Comparison of ENCODE assay signal across 10 cellular contexts in the genomic region with DNA sequence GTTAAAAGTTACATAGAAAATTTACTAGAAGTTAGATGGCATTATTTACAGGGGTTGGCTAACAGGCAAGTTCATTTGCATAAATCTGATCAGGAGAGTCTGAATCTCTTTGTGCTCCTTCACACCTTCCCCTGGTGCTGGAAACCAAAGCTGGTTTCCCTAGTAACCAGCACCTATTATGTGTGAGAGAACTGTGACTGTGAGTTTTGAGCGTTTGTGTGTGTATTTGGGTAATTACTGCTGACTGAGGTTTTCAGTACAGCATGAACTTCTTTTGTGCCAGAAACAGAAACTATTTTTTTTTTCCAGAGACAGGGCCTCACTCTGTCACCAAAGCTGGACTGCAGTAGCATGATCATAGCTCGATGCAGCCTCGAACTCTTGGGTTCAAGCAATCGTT. TPM values are rescaled to one million over a fixed set of nuclear protein-coding genes. Genes with fewer than 3 reads are reported as not detected.
DNase-seq lines count a peak whose midpoint lies in the region; ATAC-seq, FAIRE-seq and TF ChIP-seq lines count a peak whose summit lies in the region.
"Had no signal": no experiment of that assay in that cellular context is flagged by ENCODE, and none has a peak within 500 bp of the region (broad histone marks: within the 10 kb centered on the region; RNA-seq: fewer than 3 reads in every experiment).

No MANE protein-coding gene starts in this region.

- H3K4me1 ChIP-seq in HepG2 (ENCODE audit: insufficient read depth, low read length) (peaks cover 11% of the 10 kb centered on the region), ascending aorta (peaks cover 3 to 23% of the 10 kb centered on the region in 2 donors)
- H3K4me1 ChIP-seq in effector memory CD4-positive, alpha-beta T cell (ENCODE audit: control insufficient read depth, insufficient read depth, low read length, poor library complexity, severe bottlenecking), result no peaks in the 10 kb centered on the region

- in situ Hi-C loops in HepG2 (cut with HindIII; ENCODE audit: extremely low pct_ligation_motif_present, low pct_unique_long_range_greater_than_20kb), result no loop called here

- TF ChIP-seq CTCF in HepG2 (CRISPR knock-in tag; IDR thresholded peaks at IDR 0.05) (no peak), ascending aorta (IDR thresholded peaks at IDR 0.05) (no peak)

- intact Hi-C loops in HepG2 (cut with micrococcal nuclease; ENCODE audit: unreplicated experiment) (no loop called here), ascending aorta (cut with DNase I) (no loop called here)

- no TSS peak for BruUV-seq in HepG2 (replicated peaks; lab: Mats Ljungman, UMichigan)

- CTCF ChIA-PET in HepG2 (lab: Yijun Ruan, JAX; ENCODE audit: low intra/inter-chr PET ratio, low total read pairs), result no interaction called here

- FAIRE-seq in HepG2 (lab: Jason Lieb, UNC), result no peak

- H3K4me3 ChIP-seq in HepG2 (replicated peaks in 1 of 3; ENCODE audit: insufficient read depth in 1 of 3, low read depth in 2 of 3, low read length in 3 of 3), result no peak overlapping the region
- H3K4me3 ChIP-seq in effector memory CD4-positive, alpha-beta T cell (ENCODE audit: insufficient read depth, low read depth, low read length, poor library complexity, severe bottlenecking), result no peak overlapping the region
- no peak overlapping the region for H3K4me3 ChIP-seq in ascending aorta
- H3K4me3 ChIP-seq: cardiac muscle cell had no signal

- no peak overlapping the region for H3K4me2 ChIP-seq in HepG2 (ENCODE audit: low read depth, low read length)

- WGBS in HepG2 (ENCODE audit: low lambda C conversion rate), result 27% methylated on average over 4 of the region's 4 CpGs

- no peak for TF ChIP-seq EP300 in HepG2 (IDR thresholded peaks at IDR 0.05; ENCODE audit: low read depth in 2 of 2, low read length in 2 of 2)
- no peak for TF ChIP-seq EP300 in HepG2 (CRISPR knock-in tag; IDR thresholded peaks at IDR 0.05; ENCODE audit: borderline replicate concordance)

- no peaks in the 10 kb centered on the region for H4K20me1 ChIP-seq in HepG2 (ENCODE audit: insufficient read depth, low read length)

- H3K27me3 ChIP-seq in HepG2 (ENCODE audit: control insufficient read depth in 1 of 2, insufficient read depth in 2 of 2, low read length in 2 of 2) (no peaks in the 10 kb centered on the region), ascending aorta (no peaks in the 10 kb centered on the region)
- no peaks in the 10 kb centered on the region for H3K27me3 ChIP-seq in effector memory CD4-positive, alpha-beta T cell (replicated peaks; ENCODE audit: control insufficient read depth, insufficient read depth, low read length, poor library complexity, severe bottlenecking)
- H3K27me3 ChIP-seq: cardiac muscle cell had no signal

- TF ChIP-seq POLR2A in HepG2 (IDR thresholded peaks at IDR 0.05; ENCODE audit: insufficient read depth in 1 of 2, low read depth in 2 of 2, low read length in 2 of 2), result no peak

- no peak for TF ChIP-seq RAD21 in HepG2 (CRISPR knock-in tag; IDR thresholded peaks at IDR 0.05)

- H3K9me3 ChIP-seq in HepG2 (ENCODE audit: low read length), result no peaks in the 10 kb centered on the region
- H3K9me3 ChIP-seq in effector memory CD4-positive, alpha-beta T cell (ENCODE audit: control insufficient read depth, low read length), result no peaks in the 10 kb centered on the region
- H3K9me3 ChIP-seq in ascending aorta, result no peaks in the 10 kb centered on the region

- H3K27ac ChIP-seq in HepG2 (ENCODE audit: extremely low read length, insufficient read depth, low read length) (no peak overlapping the region), ascending aorta (peak overlapping the region in 1 of 2 donors; percentile 22)
- H3K27ac ChIP-seq in effector memory CD4-positive, alpha-beta T cell (ENCODE audit: insufficient read depth, low read length, poor library complexity, severe bottlenecking), result no peak overlapping the region
- H3K27ac ChIP-seq: cardiac muscle cell had no signal

- H3K9ac ChIP-seq in HepG2 (ENCODE audit: insufficient read depth, low read depth, low read length), result no peak overlapping the region

- no peaks in the 10 kb centered on the region for H3K79me2 ChIP-seq in HepG2 (ENCODE audit: insufficient read depth, low read length)

- ATAC-seq in GM18502 (IDR thresholded peaks at IDR 0.05; ENCODE audit: poor library complexity, unreplicated experiment) (peak; percentile 80), GM21423 (IDR thresholded peaks at IDR 0.05; ENCODE audit: unreplicated experiment) (peak; percentile 83), HG03521 (IDR thresholded peaks at IDR 0.05; ENCODE audit: unreplicated experiment) (peak; percentile 77), HepG2 (no peak)
- ATAC-seq: PC-3 had no signal

- H3K36me3 ChIP-seq in HepG2 (replicated peaks in 1 of 2; ENCODE audit: control insufficient read depth in 1 of 2, insufficient read depth in 2 of 2, low read length in 2 of 2), result no peaks in the 10 kb centered on the region
- no peaks in the 10 kb centered on the region for H3K36me3 ChIP-seq in effector memory CD4-positive, alpha-beta T cell (ENCODE audit: control insufficient read depth, insufficient read depth, low read length)
- no peaks in the 10 kb centered on the region for H3K36me3 ChIP-seq in ascending aorta
- H3K36me3 ChIP-seq: cardiac muscle cell had no signal

- no peak for DNase-seq in HepG2 (ENCODE audit: low spot score)
- DNase-seq in islet precursor cell, result no peak
- no peak for DNase-seq in effector memory CD4-positive, alpha-beta T cell
- no peak for DNase-seq in ascending aorta (ENCODE audit: low spot score in 2 of 2)
- DNase-seq in mesenteric fat pad (ENCODE audit: low spot score), result no peak
- DNase-seq: PC-3 had no signal

- no peak overlapping the region for H2AFZ ChIP-seq in HepG2 (ENCODE audit: low read length)

- POLR2A ChIA-PET in HepG2 (lab: Yijun Ruan, JAX), result interaction anchor here (1.6 kb wide), 1 partner anchor 16 kb away, joined by 3 read pairs; no protein-coding TSS in a partner anchor

RNA-seq across cellular contexts. Expression of gene IFIT1B, which starts 10.3 kb away (rescaled TPM):
- total RNA-seq in HepG2 (2016; rRNA removed; fragmentation: Illumina TruSeq; extraction: Trizol), result not detected in 2 replicates
- total RNA-seq in HepG2 (2016; cell fraction: cytosol; rRNA removed; fragmentation: Illumina TruSeq; extraction: Trizol; ENCODE audit: low read depth), result not detected in 2 replicates
- total RNA-seq in HepG2 (2016; cell fraction: insoluble cytoplasmic fraction; rRNA removed; fragmentation: Illumina TruSeq; extraction: Trizol), result not detected in 2 replicates
- not detected in 2 replicates for total RNA-seq in HepG2 (2016; cell fraction: membrane; rRNA removed; fragmentation: Illumina TruSeq; extraction: Trizol)
- total RNA-seq in HepG2 (2016; cell fraction: nucleus; rRNA removed; fragmentation: Illumina TruSeq; extraction: Trizol), result not detected in 2 replicates
- not detected in 2 replicates for polyA plus RNA-seq in HepG2 (2011; rRNA removed)
- not detected in 2 replicates for polyA plus RNA-seq in HepG2 (2011; cell fraction: cytosol; rRNA removed)
- polyA plus RNA-seq in HepG2 (2011; cell fraction: nucleus; rRNA removed), result not detected in 2 replicates
- polyA plus RNA-seq in HepG2 (2012), result not detected in 2 replicates
- polyA plus RNA-seq in HepG2 (2016; cell fraction: cytosol; fragmentation: Illumina TruSeq; extraction: Trizol; ENCODE audit: low read depth), result not detected in 2 replicates
- not detected in 2 replicates for polyA plus RNA-seq in HepG2 (2016; cell fraction: insoluble cytoplasmic fraction; fragmentation: Illumina TruSeq; extraction: Trizol; ENCODE audit: low read depth)
- not detected in 2 replicates for polyA plus RNA-seq in HepG2 (2016; cell fraction: membrane; fragmentation: Illumina TruSeq; extraction: Trizol; ENCODE audit: low read depth)
- polyA plus RNA-seq in HepG2 (2016; cell fraction: nucleus; fragmentation: Illumina TruSeq; extraction: Trizol; ENCODE audit: insufficient read depth, low read depth), result not detected in 2 replicates
- not detected in 2 replicates for polyA minus RNA-seq in HepG2 (2011; rRNA and poly(A)+ RNA removed; ENCODE audit: low replicate concordance)
- polyA minus RNA-seq in HepG2 (2011; cell fraction: cytosol; rRNA and poly(A)+ RNA removed), result not detected in 2 replicates
- not detected in 2 replicates for polyA minus RNA-seq in HepG2 (2011; cell fraction: nucleus; rRNA and poly(A)+ RNA removed)
- total RNA-seq in ascending aorta, result not detected
- not detected for total RNA-seq in mesenteric fat pad
- total RNA-seq: cardiac muscle cell, PC-3 had no signal

RNA-seq across cellular contexts. Expression of gene IFIT1, which starts 24.9 kb away (rescaled TPM):
- 5.5 and 7.5 TPM in 2 replicates for total RNA-seq in HepG2 (2016; rRNA removed; fragmentation: Illumina TruSeq; extraction: Trizol)
- total RNA-seq in HepG2 (2016; cell fraction: cytosol; rRNA removed; fragmentation: Illumina TruSeq; extraction: Trizol; ENCODE audit: low read depth), result 1.0 and 1.2 TPM in 2 replicates
- total RNA-seq in HepG2 (2016; cell fraction: insoluble cytoplasmic fraction; rRNA removed; fragmentation: Illumina TruSeq; extraction: Trizol), result 5.3 and 6.9 TPM in 2 replicates
- total RNA-seq in HepG2 (2016; cell fraction: membrane; rRNA removed; fragmentation: Illumina TruSeq; extraction: Trizol), result 1.8 and 2.7 TPM in 2 replicates
- 1.7 and 2.9 TPM in 2 replicates for total RNA-seq in HepG2 (2016; cell fraction: nucleus; rRNA removed; fragmentation: Illumina TruSeq; extraction: Trizol)
- 1.2 and 1.5 TPM in 2 replicates for polyA plus RNA-seq in HepG2 (2011; rRNA removed)
- 0.64 and 1.2 TPM in 2 replicates for polyA plus RNA-seq in HepG2 (2011; cell fraction: cytosol; rRNA removed)
- polyA plus RNA-seq in HepG2 (2011; cell fraction: nucleus; rRNA removed), result 0.21 and 0.61 TPM in 2 replicates
- 1.6 and 3.8 TPM in 2 replicates for polyA plus RNA-seq in HepG2 (2012)
- 0.47 and 0.49 TPM in 2 replicates for polyA plus RNA-seq in HepG2 (2016; cell fraction: cytosol; fragmentation: Illumina TruSeq; extraction: Trizol; ENCODE audit: low read depth)
- 6.6 and 7.5 TPM in 2 replicates for polyA plus RNA-seq in HepG2 (2016; cell fraction: insoluble cytoplasmic fraction; fragmentation: Illumina TruSeq; extraction: Trizol; ENCODE audit: low read depth)
- polyA plus RNA-seq in HepG2 (2016; cell fraction: membrane; fragmentation: Illumina TruSeq; extraction: Trizol; ENCODE audit: low read depth), result 0.80 and 0.81 TPM in 2 replicates
- polyA plus RNA-seq in HepG2 (2016; cell fraction: nucleus; fragmentation: Illumina TruSeq; extraction: Trizol; ENCODE audit: insufficient read depth, low read depth), result 2.6 and 2.9 TPM in 2 replicates
- polyA minus RNA-seq in HepG2 (2011; rRNA and poly(A)+ RNA removed; ENCODE audit: low replicate concordance), result 0.12 and 1.4 TPM in 2 replicates
- polyA minus RNA-seq in HepG2 (2011; cell fraction: cytosol; rRNA and poly(A)+ RNA removed), result 0.79 and 1.1 TPM in 2 replicates
- polyA minus RNA-seq in HepG2 (2011; cell fraction: nucleus; rRNA and poly(A)+ RNA removed), result 0.64 and 1.4 TPM in 2 replicates
- total RNA-seq in ascending aorta, result 28.5 TPM
- 14.5 TPM for total RNA-seq in mesenteric fat pad

RNA-seq across cellular contexts. Expression of gene IFIT3, which starts 39.7 kb away (rescaled TPM):
- total RNA-seq in HepG2 (2016; rRNA removed; fragmentation: Illumina TruSeq; extraction: Trizol) (3.1 and 4.3 TPM in 2 replicates), ascending aorta (1.9 TPM), mesenteric fat pad (24.2 TPM)
- total RNA-seq in HepG2 (2016; cell fraction: cytosol; rRNA removed; fragmentation: Illumina TruSeq; extraction: Trizol; ENCODE audit: low read depth), result 0.71 TPM in 2 replicates
- 3.0 and 4.6 TPM in 2 replicates for total RNA-seq in HepG2 (2016; cell fraction: insoluble cytoplasmic fraction; rRNA removed; fragmentation: Illumina TruSeq; extraction: Trizol)
- 1.6 and 1.7 TPM in 2 replicates for total RNA-seq in HepG2 (2016; cell fraction: membrane; rRNA removed; fragmentation: Illumina TruSeq; extraction: Trizol)
- 1.6 TPM in 2 replicates for total RNA-seq in HepG2 (2016; cell fraction: nucleus; rRNA removed; fragmentation: Illumina TruSeq; extraction: Trizol)
- 0.48 and 0.56 TPM in 2 replicates for polyA plus RNA-seq in HepG2 (2011; rRNA removed)
- polyA plus RNA-seq in HepG2 (2011; cell fraction: cytosol; rRNA removed), result 0.40 and 0.67 TPM in 2 replicates
- 0.07 and 0.08 TPM in 2 replicates for polyA plus RNA-seq in HepG2 (2011; cell fraction: nucleus; rRNA removed)
- 1.1 and 1.5 TPM in 2 replicates for polyA plus RNA-seq in HepG2 (2012)
- polyA plus RNA-seq in HepG2 (2016; cell fraction: cytosol; fragmentation: Illumina TruSeq; extraction: Trizol; ENCODE audit: low read depth), result 0.34 and 0.44 TPM in 2 replicates
- polyA plus RNA-seq in HepG2 (2016; cell fraction: insoluble cytoplasmic fraction; fragmentation: Illumina TruSeq; extraction: Trizol; ENCODE audit: low read depth), result 2.9 and 3.4 TPM in 2 replicates
- 0.82 and 0.90 TPM in 2 replicates for polyA plus RNA-seq in HepG2 (2016; cell fraction: membrane; fragmentation: Illumina TruSeq; extraction: Trizol; ENCODE audit: low read depth)
- polyA plus RNA-seq in HepG2 (2016; cell fraction: nucleus; fragmentation: Illumina TruSeq; extraction: Trizol; ENCODE audit: insufficient read depth, low read depth), result 1.1 and 1.6 TPM in 2 replicates
- 0.16 and 2.1 TPM in 2 replicates for polyA minus RNA-seq in HepG2 (2011; rRNA and poly(A)+ RNA removed; ENCODE audit: low replicate concordance)
- 0.88 and 0.99 TPM in 2 replicates for polyA minus RNA-seq in HepG2 (2011; cell fraction: cytosol; rRNA and poly(A)+ RNA removed)
- 0.26 and 0.99 TPM in 2 replicates for polyA minus RNA-seq in HepG2 (2011; cell fraction: nucleus; rRNA and poly(A)+ RNA removed)

RNA-seq across cellular contexts. Expression of gene IFIT5, which starts 46.8 kb away (rescaled TPM):
- total RNA-seq in HepG2 (2016; rRNA removed; fragmentation: Illumina TruSeq; extraction: Trizol) (8.3 and 12.5 TPM in 2 replicates), ascending aorta (3.3 TPM), mesenteric fat pad (18.3 TPM)
- total RNA-seq in HepG2 (2016; cell fraction: cytosol; rRNA removed; fragmentation: Illumina TruSeq; extraction: Trizol; ENCODE audit: low read depth), result 1.0 and 1.1 TPM in 2 replicates
- total RNA-seq in HepG2 (2016; cell fraction: insoluble cytoplasmic fraction; rRNA removed; fragmentation: Illumina TruSeq; extraction: Trizol), result 8.2 and 12.7 TPM in 2 replicates
- total RNA-seq in HepG2 (2016; cell fraction: membrane; rRNA removed; fragmentation: Illumina TruSeq; extraction: Trizol), result 3.3 and 4.0 TPM in 2 replicates
- 5.6 and 6.4 TPM in 2 replicates for total RNA-seq in HepG2 (2016; cell fraction: nucleus; rRNA removed; fragmentation: Illumina TruSeq; extraction: Trizol)
- polyA plus RNA-seq in HepG2 (2011; rRNA removed), result 2.1 and 2.2 TPM in 2 replicates
- 1.0 and 1.7 TPM in 2 replicates for polyA plus RNA-seq in HepG2 (2011; cell fraction: cytosol; rRNA removed)
- polyA plus RNA-seq in HepG2 (2011; cell fraction: nucleus; rRNA removed), result 0.74 and 0.78 TPM in 2 replicates
- 2.6 and 4.0 TPM in 2 replicates for polyA plus RNA-seq in HepG2 (2012)
- 0.29 and 0.33 TPM in 2 replicates for polyA plus RNA-seq in HepG2 (2016; cell fraction: cytosol; fragmentation: Illumina TruSeq; extraction: Trizol; ENCODE audit: low read depth)
- polyA plus RNA-seq in HepG2 (2016; cell fraction: insoluble cytoplasmic fraction; fragmentation: Illumina TruSeq; extraction: Trizol; ENCODE audit: low read depth), result 9.9 and 10.7 TPM in 2 replicates
- 1.1 TPM in 2 replicates for polyA plus RNA-seq in HepG2 (2016; cell fraction: membrane; fragmentation: Illumina TruSeq; extraction: Trizol; ENCODE audit: low read depth)
- 4.2 TPM in 2 replicates for polyA plus RNA-seq in HepG2 (2016; cell fraction: nucleus; fragmentation: Illumina TruSeq; extraction: Trizol; ENCODE audit: insufficient read depth, low read depth)
- 0.96 and 1.1 TPM in 2 replicates for polyA minus RNA-seq in HepG2 (2011; rRNA and poly(A)+ RNA removed; ENCODE audit: low replicate concordance)
- polyA minus RNA-seq in HepG2 (2011; cell fraction: cytosol; rRNA and poly(A)+ RNA removed), result 2.8 and 3.6 TPM in 2 replicates
- 4.4 and 8.3 TPM in 2 replicates for polyA minus RNA-seq in HepG2 (2011; cell fraction: nucleus; rRNA and poly(A)+ RNA removed)
